8 cellular contexts compared by ENCODE assay signal in the genomic region with DNA sequence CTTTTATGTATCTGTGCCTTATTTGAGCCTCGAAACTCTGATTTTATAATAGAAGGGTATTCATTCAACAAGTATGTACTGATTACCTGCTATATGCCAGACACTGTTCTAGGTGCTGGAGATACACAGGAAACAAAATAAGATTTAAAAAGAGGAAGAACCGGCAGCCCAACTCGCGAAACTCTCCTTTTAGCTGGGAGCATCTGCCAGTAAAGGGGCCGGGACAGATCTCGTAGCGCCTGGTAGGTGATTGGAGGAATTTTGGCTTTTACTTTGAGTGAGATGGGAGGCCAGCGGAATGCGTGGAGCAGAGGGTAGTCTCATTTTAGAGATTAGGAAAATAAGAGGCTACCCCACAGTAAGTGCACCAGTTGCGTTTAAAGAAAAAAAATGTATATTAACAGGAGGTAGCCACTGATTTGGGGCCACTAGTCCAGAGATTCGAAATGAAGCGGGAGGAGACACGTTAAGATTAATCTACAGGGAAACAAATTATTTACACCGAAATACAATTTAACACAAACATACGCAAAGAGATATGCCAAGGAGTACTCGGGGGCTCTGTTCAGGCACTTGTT. TPM values are rescaled to one million over a fixed set of nuclear protein-coding genes. Genes with fewer than 3 reads are reported as not detected.
DNase-seq lines count a peak whose midpoint lies in the region; ATAC-seq and TF ChIP-seq lines count a peak whose summit lies in the region.

No MANE protein-coding gene starts in this region.

- H3K27me3 ChIP-seq in esophagus squamous epithelium: no peaks in the 10 kb centered on the region
- H3K27me3 ChIP-seq in mucosa of rectum (ENCODE audit: control insufficient read depth in 2 of 2, insufficient read depth in 2 of 2, low read length in 2 of 2): no peaks in the 10 kb centered on the region
- H3K27me3 ChIP-seq in upper lobe of right lung: no peaks in the 10 kb centered on the region

- WGBS in esophagus squamous epithelium, 2 donors: 1 to 2% methylated on average over 16 of the region's 16 CpGs

- DNase-seq in Right ventricle myocardium inferior (ENCODE audit: missing footprints) (peak; percentile 72), cardiac septum (ENCODE audit: low spot score) (no peak), NCI-H1694 (lab: John Stamatoyannopoulos, UW) (peak; percentile 4), esophagus squamous epithelium (lab: John Stamatoyannopoulos, UW) (no peak), upper lobe of right lung (no peak)
- DNase-seq in activated CD8-positive, alpha-beta memory T cell treated with anti-CD3 and anti-CD28 coated beads, Interleukin-2, amount 50 U/mL, for 48 hours: peak; percentile 57

- H3K27ac ChIP-seq in esophagus squamous epithelium (peak overlapping the region; percentile 89 to 98 (median 96)), mucosa of rectum (ENCODE audit: low read depth in 2 of 2, low read length in 2 of 2) (peak overlapping the region; percentile 92 to 96), upper lobe of right lung (peak overlapping the region; percentile 90)

- peak overlapping the region; percentile 89 to 100 for H3K9ac ChIP-seq in mucosa of rectum (ENCODE audit: low read depth in 1 of 2, low read length in 2 of 2)

- peak overlapping the region; percentile 83 to 94 (median 88) for H3K4me3 ChIP-seq in esophagus squamous epithelium
- peak overlapping the region; percentile 98 to 99 for H3K4me3 ChIP-seq in mucosa of rectum (ENCODE audit: low read length in 2 of 2)
- H3K4me3 ChIP-seq in upper lobe of right lung: peak overlapping the region; percentile 72

- peaks cover 0 to 17% (median 0%) of the 10 kb centered on the region in 3 donors for H3K9me3 ChIP-seq in esophagus squamous epithelium
- H3K9me3 ChIP-seq in mucosa of rectum (ENCODE audit: control insufficient read depth in 2 of 2, low read length in 2 of 2): no peaks in the 10 kb centered on the region
- no peaks in the 10 kb centered on the region for H3K9me3 ChIP-seq in upper lobe of right lung

- no peak for TF ChIP-seq CTCF in esophagus squamous epithelium (IDR thresholded peaks at IDR 0.05)
- no peak for TF ChIP-seq CTCF in upper lobe of right lung (IDR thresholded peaks at IDR 0.05)

- TF ChIP-seq POLR2A in esophagus squamous epithelium (IDR thresholded peaks at IDR 0.05): no peak

- ATAC-seq in Right ventricle myocardium inferior: peak; percentile 72
- ATAC-seq in HG02623 (IDR thresholded peaks at IDR 0.05; ENCODE audit: unreplicated experiment): peak; percentile 28
- peak; percentile 54 for ATAC-seq in upper lobe of right lung

- H3K4me1 ChIP-seq in esophagus squamous epithelium: peaks cover 14 to 39% (median 19%) of the 10 kb centered on the region in 3 donors
- peaks cover 6 to 12% of the 10 kb centered on the region in 2 donors for H3K4me1 ChIP-seq in mucosa of rectum (ENCODE audit: control insufficient read depth in 2 of 2, insufficient read depth in 2 of 2, low read length in 2 of 2)
- H3K4me1 ChIP-seq in upper lobe of right lung: peaks cover 21% of the 10 kb centered on the region

- intact Hi-C loops in Right ventricle myocardium inferior (cut with DNase I) (no loop called here), cardiac septum (cut with DNase I) (loop anchor here (5.0 kb wide), 1 partner anchor 204 kb away; the partner anchor contains the start of gene USP15), esophagus squamous epithelium (cut with DNase I) (no loop called here), upper lobe of right lung (cut with DNase I) (no loop called here)

- H3K36me3 ChIP-seq in esophagus squamous epithelium (peaks cover 0 to 5% (median 0%) of the 10 kb centered on the region in 3 donors), mucosa of rectum (ENCODE audit: control insufficient read depth in 2 of 2, insufficient read depth in 2 of 2, low read length in 2 of 2) (peaks cover 2 to 3% of the 10 kb centered on the region in 2 donors), upper lobe of right lung (no peaks in the 10 kb centered on the region)

RNA-seq across cellular contexts. Expression of gene MON2, which starts 0.5 kb away (rescaled TPM):
- total RNA-seq in Right ventricle myocardium inferior (14.3 TPM), cardiac septum (26.4 TPM), esophagus squamous epithelium (10 to 100 TPM; 29.6 to 61.4 (median 41.9) TPM), upper lobe of right lung (58.2 TPM)

Comparison
In these comparisons a context has a peak if more than half of its experiments do, and no peak if none do; other contexts are left out.
1. DNase-seq: peak in Right ventricle myocardium inferior (single experiment), NCI-H1694 (single experiment) and activated CD8-positive, alpha-beta memory T cell treated with anti-CD3 and anti-CD28 coated beads, Interleukin-2, amount 50 U/mL, for 48 hours (single experiment); none in cardiac septum (single experiment), esophagus squamous epithelium (single experiment) and upper lobe of right lung (single experiment).
2. Peak in every context shown above with its lines, with median percentiles within 50 percentile points of each other: ATAC-seq, H3K27ac ChIP-seq and H3K4me3 ChIP-seq.